7 cellular contexts compared by ENCODE assay signal in genomic region chr20:51137461-51137860, GRCh38.
"Had no signal": no experiment of that assay in that cellular context is flagged by ENCODE, and none has a peak within 500 bp of the region (broad histone marks: within the 10 kb centered on the region; RNA-seq: fewer than 3 reads in every experiment).

No MANE protein-coding gene starts in this region.

- H3K4me1 ChIP-seq: HAP-1 had no signal

- H2AFZ ChIP-seq: GM23248 had no signal

- H3K36me3 ChIP-seq: HAP-1 had no signal

- H3K9me3 ChIP-seq: HAP-1 had no signal

- H3K27ac ChIP-seq: GM23248 had no signal

- DNase-seq: GM23248, GOT3, H7, IMR-90 had no signal

- ATAC-seq: HCT116, K562 had no signal

- H3K9ac ChIP-seq: GM23248 had no signal

- H3K4me3 ChIP-seq: GM23248, HAP-1, K562 had no signal
